8 cellular contexts compared by ENCODE assay signal in the genomic region with DNA sequence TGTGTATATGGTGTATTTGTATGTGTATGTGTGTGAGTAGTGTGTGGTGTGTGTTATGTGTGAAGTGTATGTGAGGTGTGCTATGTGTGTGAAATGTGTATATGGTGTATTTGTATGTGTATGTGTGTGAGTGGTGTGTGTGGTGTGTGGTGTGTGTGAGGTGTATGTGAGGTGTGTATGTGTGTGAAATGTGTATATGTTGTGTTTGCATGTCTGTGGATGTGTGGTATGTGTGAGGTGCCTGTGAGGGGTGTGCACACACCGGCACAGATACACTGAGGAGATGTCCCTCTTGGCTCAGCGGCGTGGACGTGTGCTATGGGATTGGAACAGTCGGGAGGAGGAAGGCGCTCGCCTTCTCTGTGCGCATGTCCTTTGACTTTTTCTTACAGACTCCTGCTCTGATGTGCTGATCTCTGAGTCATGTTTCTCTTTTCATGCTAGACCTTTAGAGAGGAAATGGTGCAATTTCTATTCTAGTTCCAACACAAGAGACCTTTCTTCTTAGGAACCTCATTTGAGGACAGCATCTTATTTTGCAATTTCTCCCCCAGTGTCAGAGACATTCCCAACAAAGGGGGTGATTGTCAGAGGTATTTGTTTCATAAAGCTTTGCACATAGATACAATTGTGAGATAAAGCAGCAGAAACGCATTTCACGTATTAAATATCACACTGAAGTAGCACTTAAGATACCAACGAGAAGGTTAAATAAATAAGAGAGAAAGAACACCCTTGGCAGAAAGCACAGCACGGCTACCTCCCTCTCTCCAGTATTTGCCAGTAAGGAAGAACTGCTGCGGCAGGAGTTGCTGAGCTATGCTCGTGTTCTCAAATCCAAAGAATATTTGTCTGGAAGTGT. TPM values are rescaled to one million over a fixed set of nuclear protein-coding genes. Genes with fewer than 3 reads are reported as not detected.
DNase-seq lines count a peak whose midpoint lies in the region; ATAC-seq and TF ChIP-seq lines count a peak whose summit lies in the region.

No MANE protein-coding gene starts in this region.

- peak overlapping the region; percentile 48 for H3K27ac ChIP-seq in vagina
- no peak overlapping the region for H3K27ac ChIP-seq in colonic mucosa

- no peaks in the 10 kb centered on the region for H3K9me3 ChIP-seq in vagina
- H3K9me3 ChIP-seq in colonic mucosa, result no peaks in the 10 kb centered on the region

- H3K27me3 ChIP-seq in vagina (no peaks in the 10 kb centered on the region), colonic mucosa (no peaks in the 10 kb centered on the region)

- DNase-seq in NCI-H1417 (lab: John Stamatoyannopoulos, UW) (peak; percentile 13 to 80 (median 55)), NCI-H1417 treated with DMSO at 0.1 percent for 48 hours (lab: John Stamatoyannopoulos, UW) (no peak), NCI-H2107 (lab: John Stamatoyannopoulos, UW) (peak; percentile 28), amniotic stem cell (lab: John Stamatoyannopoulos, UW) (peak; percentile 24), left kidney (ENCODE audit: low read depth, low spot score) (peak; percentile 44), vagina (ENCODE audit: extremely low spot score in 2 of 2) (no peak), colonic mucosa (no peak)

- TF ChIP-seq POLR2A in vagina (IDR thresholded peaks at IDR 0.05), result no peak

- no peak for ATAC-seq in HG02938 (IDR thresholded peaks at IDR 0.05; ENCODE audit: unreplicated experiment)

- H3K36me3 ChIP-seq in vagina, result no peaks in the 10 kb centered on the region
- H3K36me3 ChIP-seq in colonic mucosa, result no peaks in the 10 kb centered on the region

- H3K4me3 ChIP-seq in vagina, result peak overlapping the region in 1 of 2 donors; percentile 29
- H3K4me3 ChIP-seq in colonic mucosa, result no peak overlapping the region

- H3K4me1 ChIP-seq in vagina, result peaks cover 11% of the 10 kb centered on the region
- no peaks in the 10 kb centered on the region for H3K4me1 ChIP-seq in colonic mucosa

- intact Hi-C loops in vagina (cut with DNase I), result no loop called here
- intact Hi-C loops in colonic mucosa (cut with DNase I), result no loop called here

- H3K9ac ChIP-seq in colonic mucosa (ENCODE audit: low read depth in 2 of 2, low read length in 2 of 2), result no peak overlapping the region

- TF ChIP-seq CTCF in vagina (IDR thresholded peaks at IDR 0.05) (no peak), colonic mucosa (IDR thresholded peaks at IDR 0.05) (no peak)

RNA-seq across cellular contexts. Expression of gene TNFRSF19, which starts 11.3 kb away (rescaled TPM):
- 10.3 TPM for total RNA-seq in vagina
- total RNA-seq in colonic mucosa, result under 1 TPM; 0.82 to 0.90 TPM

Comparison
In these comparisons a context has a peak if more than half of its experiments do, and no peak if none do; other contexts are left out.
1. DNase-seq: peak in NCI-H1417 (3 of 3), NCI-H2107 (single experiment), amniotic stem cell (single experiment) and left kidney (single experiment); none in NCI-H1417 treated with DMSO at 0.1 percent for 48 hours (single experiment), vagina (0 of 2) and colonic mucosa (single experiment).